11 cellular contexts compared by ENCODE assay signal in genomic region chr9:129285382-129285781, GRCh38.
"Had no signal": no experiment of that assay in that cellular context is flagged by ENCODE, and none has a peak within 500 bp of the region (broad histone marks: within the 10 kb centered on the region; RNA-seq: fewer than 3 reads in every experiment).

No MANE protein-coding gene starts in this region.

- H3K27me3 ChIP-seq: foreskin keratinocyte, tibial nerve had no signal

- H3K9me3 ChIP-seq: tibial nerve had no signal

- H2AFZ ChIP-seq: parathyroid adenoma had no signal

- H3K4me3 ChIP-seq: tibial nerve had no signal

- H3K36me3 ChIP-seq: tibial nerve had no signal

- DNase-seq: activated CD4-positive, alpha-beta T cell treated with anti-CD3 and anti-CD28 coated beads for 4 hours; activated T-cell treated with anti-CD3 and anti-CD28 coated beads for 4 hours; foreskin keratinocyte; mesenchymal stem cell; small intestine had no signal

- H3K9ac ChIP-seq: parathyroid adenoma had no signal

- FAIRE-seq: colon, endothelial cell of umbilical vein, islet of Langerhans, small intestine had no signal

- H3K79me2 ChIP-seq: parathyroid adenoma had no signal

- H3K4me1 ChIP-seq: foreskin keratinocyte, parathyroid adenoma had no signal

- H3K27ac ChIP-seq: foreskin keratinocyte, parathyroid adenoma, tibial nerve had no signal

- ATAC-seq: foreskin keratinocyte, left lobe of liver had no signal
